8 cellular contexts compared by ENCODE assay signal in the genomic region with DNA sequence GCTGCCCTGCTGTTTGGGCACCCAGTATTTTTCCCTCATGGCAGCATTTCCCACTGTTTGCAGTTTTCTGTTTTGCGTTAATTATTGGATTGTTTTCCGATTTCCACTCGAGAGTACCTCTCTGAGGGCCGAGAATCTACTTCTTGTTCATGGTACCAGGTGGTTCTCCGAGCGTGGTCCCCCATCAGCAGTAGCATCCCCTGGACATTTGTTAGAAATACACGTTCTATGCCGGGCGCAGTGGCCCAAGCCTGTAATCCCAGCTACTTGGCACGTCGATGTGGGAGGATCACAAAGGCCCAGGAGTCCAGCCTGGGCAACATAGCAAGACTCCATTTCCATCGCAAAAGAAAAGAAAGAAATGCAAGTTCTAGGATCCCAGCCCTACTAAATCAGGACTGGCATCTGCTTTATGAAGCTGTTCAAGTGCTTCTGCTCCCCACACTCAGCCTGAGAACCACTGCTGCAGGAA.
DNase-seq lines count a peak whose midpoint lies in the region; ATAC-seq and TF ChIP-seq lines count a peak whose summit lies in the region.

No MANE protein-coding gene starts in this region.

- no peak for ATAC-seq in activated CD4-positive, CD25-positive, alpha-beta regulatory T cell treated with anti-CD3 and anti-CD28 coated beads, Interleukin-2, amount 50 U/mL, for 24 hours

- TF ChIP-seq POLR2A in NB4 (IDR thresholded peaks at IDR 0.05; ENCODE audit: extremely low read depth, insufficient read length) = no peak

- H3K4me1 Mint-ChIP-seq in nephron = peaks cover 16% of the 10 kb centered on the region

- peak overlapping the region; percentile 77 to 87 (median 85) for H3K27ac Mint-ChIP-seq in nephron

- H3K9me3 ChIP-seq in duodenal mucosa (ENCODE audit: control insufficient read depth in 1 of 2, low read length in 2 of 2) = no peaks in the 10 kb centered on the region

- no peak for DNase-seq in NB4 (ENCODE audit: low read depth)
- DNase-seq in stimulated activated CD4-positive, alpha-beta T cell treated with anti-CD3 and anti-CD28 coated beads, Interleukin-4, amount 100 ng/mL, for 24 hours = no peak
- DNase-seq in SHP77 treated with DMSO at 0.1 percent for 48 hours (lab: John Stamatoyannopoulos, UW) = no peak
- no peak for DNase-seq in nucleus accumbens (lab: John Stamatoyannopoulos, UW)

- peaks cover 14 to 18% of the 10 kb centered on the region in 2 donors for H3K4me1 ChIP-seq in duodenal mucosa (ENCODE audit: control insufficient read depth in 1 of 2, insufficient read depth in 2 of 2, low read length in 2 of 2)

- H3K27me3 ChIP-seq in duodenal mucosa (ENCODE audit: control insufficient read depth in 1 of 2, insufficient read depth in 2 of 2, low read length in 2 of 2) = no peaks in the 10 kb centered on the region

- H3K36me3 ChIP-seq in duodenal mucosa (ENCODE audit: control insufficient read depth in 1 of 2, insufficient read depth in 2 of 2, low read length in 2 of 2) = peaks cover 16 to 34% of the 10 kb centered on the region in 2 donors

- no peak for TF ChIP-seq CTCF in C4-2B (conservative IDR thresholded peaks at IDR 0.05)
- TF ChIP-seq CTCF in NB4 (IDR thresholded peaks at IDR 0.05; ENCODE audit: low read depth, low read length) = no peak
- no peak for TF ChIP-seq CTCF in nephron (IDR thresholded peaks at IDR 0.05; ENCODE audit: unreplicated experiment in 3 of 3)

- H3K36me3 Mint-ChIP-seq in nephron (ENCODE audit: low read depth) = peaks cover 23% of the 10 kb centered on the region

- H3K9me3 Mint-ChIP-seq in nephron = no peaks in the 10 kb centered on the region

- H3K27ac ChIP-seq in C4-2B (peak overlapping the region; percentile 78), duodenal mucosa (ENCODE audit: low read depth, low read length) (peak overlapping the region; percentile 20)

- H3K27me3 Mint-ChIP-seq in nephron (ENCODE audit: low read depth) = peaks cover 6% of the 10 kb centered on the region

- H3K4me3 Mint-ChIP-seq in nephron = peak overlapping the region; percentile 95 to 99 (median 97)

- peak overlapping the region; percentile 80 for H3K4me3 ChIP-seq in NB4 (ENCODE audit: low read depth, low read length)
- H3K4me3 ChIP-seq in duodenal mucosa (ENCODE audit: low read depth in 1 of 2, low read length in 2 of 2) = peak overlapping the region; percentile 79 to 90

- H3K9ac ChIP-seq in duodenal mucosa (ENCODE audit: low read depth in 1 of 2, low read length in 2 of 2) = peak overlapping the region; percentile 68 to 86
